3 cellular contexts compared by ENCODE assay signal in genomic region chr18:21912339-21913239, GRCh38.
TF ChIP-seq lines count a peak whose summit lies in the region.

No MANE protein-coding gene starts in this region.

TF ChIP-seq in HCT116, 20 proteins besides CTCF, POLR2A, EP300 and RAD21:
- no peak for TF ChIP-seq ELF1 (IDR thresholded peaks at IDR 0.05; ENCODE audit: borderline replicate concordance, low read depth)
- TF ChIP-seq, protein P1, sequence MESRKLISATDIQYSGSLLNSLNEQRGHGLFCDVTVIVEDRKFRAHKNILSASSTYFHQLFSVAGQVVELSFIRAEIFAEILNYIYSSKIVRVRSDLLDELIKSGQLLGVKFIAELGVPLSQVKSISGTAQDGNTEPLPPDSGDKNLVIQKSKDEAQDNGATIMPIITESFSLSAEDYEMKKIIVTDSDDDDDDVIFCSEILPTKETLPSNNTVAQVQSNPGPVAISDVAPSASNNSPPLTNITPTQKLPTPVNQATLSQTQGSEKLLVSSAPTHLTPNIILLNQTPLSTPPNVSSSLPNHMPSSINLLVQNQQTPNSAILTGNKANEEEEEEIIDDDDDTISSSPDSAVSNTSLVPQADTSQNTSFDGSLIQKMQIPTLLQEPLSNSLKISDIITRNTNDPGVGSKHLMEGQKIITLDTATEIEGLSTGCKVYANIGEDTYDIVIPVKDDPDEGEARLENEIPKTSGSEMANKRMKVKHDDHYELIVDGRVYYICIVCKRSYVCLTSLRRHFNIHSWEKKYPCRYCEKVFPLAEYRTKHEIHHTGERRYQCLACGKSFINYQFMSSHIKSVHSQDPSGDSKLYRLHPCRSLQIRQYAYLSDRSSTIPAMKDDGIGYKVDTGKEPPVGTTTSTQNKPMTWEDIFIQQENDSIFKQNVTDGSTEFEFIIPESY (IDR thresholded peaks at IDR 0.05; ENCODE audit: extremely low read depth, insufficient replicate concordance, low read length), result no peak
- TF ChIP-seq, protein P2, sequence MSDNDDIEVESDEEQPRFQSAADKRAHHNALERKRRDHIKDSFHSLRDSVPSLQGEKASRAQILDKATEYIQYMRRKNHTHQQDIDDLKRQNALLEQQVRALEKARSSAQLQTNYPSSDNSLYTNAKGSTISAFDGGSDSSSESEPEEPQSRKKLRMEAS (IDR thresholded peaks at IDR 0.05), result no peak
- no peak for TF ChIP-seq ZNF274 (IDR thresholded peaks at IDR 0.05; ENCODE audit: low read depth, low read length)
- TF ChIP-seq, protein P3, sequence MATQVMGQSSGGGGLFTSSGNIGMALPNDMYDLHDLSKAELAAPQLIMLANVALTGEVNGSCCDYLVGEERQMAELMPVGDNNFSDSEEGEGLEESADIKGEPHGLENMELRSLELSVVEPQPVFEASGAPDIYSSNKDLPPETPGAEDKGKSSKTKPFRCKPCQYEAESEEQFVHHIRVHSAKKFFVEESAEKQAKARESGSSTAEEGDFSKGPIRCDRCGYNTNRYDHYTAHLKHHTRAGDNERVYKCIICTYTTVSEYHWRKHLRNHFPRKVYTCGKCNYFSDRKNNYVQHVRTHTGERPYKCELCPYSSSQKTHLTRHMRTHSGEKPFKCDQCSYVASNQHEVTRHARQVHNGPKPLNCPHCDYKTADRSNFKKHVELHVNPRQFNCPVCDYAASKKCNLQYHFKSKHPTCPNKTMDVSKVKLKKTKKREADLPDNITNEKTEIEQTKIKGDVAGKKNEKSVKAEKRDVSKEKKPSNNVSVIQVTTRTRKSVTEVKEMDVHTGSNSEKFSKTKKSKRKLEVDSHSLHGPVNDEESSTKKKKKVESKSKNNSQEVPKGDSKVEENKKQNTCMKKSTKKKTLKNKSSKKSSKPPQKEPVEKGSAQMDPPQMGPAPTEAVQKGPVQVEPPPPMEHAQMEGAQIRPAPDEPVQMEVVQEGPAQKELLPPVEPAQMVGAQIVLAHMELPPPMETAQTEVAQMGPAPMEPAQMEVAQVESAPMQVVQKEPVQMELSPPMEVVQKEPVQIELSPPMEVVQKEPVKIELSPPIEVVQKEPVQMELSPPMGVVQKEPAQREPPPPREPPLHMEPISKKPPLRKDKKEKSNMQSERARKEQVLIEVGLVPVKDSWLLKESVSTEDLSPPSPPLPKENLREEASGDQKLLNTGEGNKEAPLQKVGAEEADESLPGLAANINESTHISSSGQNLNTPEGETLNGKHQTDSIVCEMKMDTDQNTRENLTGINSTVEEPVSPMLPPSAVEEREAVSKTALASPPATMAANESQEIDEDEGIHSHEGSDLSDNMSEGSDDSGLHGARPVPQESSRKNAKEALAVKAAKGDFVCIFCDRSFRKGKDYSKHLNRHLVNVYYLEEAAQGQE (IDR thresholded peaks at IDR 0.05; ENCODE audit: low read depth), result no peak
- TF ChIP-seq TCF7L2 (IDR thresholded peaks at IDR 0.05; ENCODE audit: borderline replicate concordance, extremely low read depth, insufficient read depth, insufficient read length), result no peak
- no peak for TF ChIP-seq ZFX (IDR thresholded peaks at IDR 0.05)
- no peak for TF ChIP-seq SIN3A (IDR thresholded peaks at IDR 0.05; ENCODE audit: low read depth)
- TF ChIP-seq YY1 (IDR thresholded peaks at IDR 0.05; ENCODE audit: extremely low read depth, insufficient replicate concordance, low read depth, low read length), result no peak
- no peak for TF ChIP-seq EZH2 (IDR thresholded peaks at IDR 0.05)
- no peak for TF ChIP-seq SRF (IDR thresholded peaks at IDR 0.05; ENCODE audit: low read depth)

TF ChIP-seq in K562, 482 proteins besides CTCF, POLR2A, EP300 and RAD21:
- TF ChIP-seq RFX1 (IDR thresholded peaks at IDR 0.05) (no peak), ZC3H11A (IDR thresholded peaks at IDR 0.05; ENCODE audit: low read depth, low read length) (no peak), EGR1 (conservative IDR thresholded peaks at IDR 0.05) (no peak), MXD1 (CRISPR knock-in tag; IDR thresholded peaks at IDR 0.05; ENCODE audit: borderline replicate concordance, poor library complexity, severe bottlenecking) (no peak), ZMIZ1 (IDR thresholded peaks at IDR 0.05; ENCODE audit: low read depth in 2 of 2, low read length in 2 of 2) (no peak), KDM4B (IDR thresholded peaks at IDR 0.05; ENCODE audit: borderline replicate concordance in 2 of 2, low read depth in 1 of 2) (no peak), ZNF146 (CRISPR knock-in tag; IDR thresholded peaks at IDR 0.05; ENCODE audit: unreplicated experiment) (no peak)

TF ChIP-seq in HepG2, 621 proteins besides CTCF, POLR2A, EP300 and RAD21:
- TF ChIP-seq ZBTB40 (IDR thresholded peaks at IDR 0.05) (0 out of 2 replicates have a peak, but pooled peaks have one; percentile 12), ZBTB40 (CRISPR knock-in tag; IDR thresholded peaks at IDR 0.05) (no peak), STAG1 (CRISPR knock-in tag; IDR thresholded peaks at IDR 0.05) (peak; percentile 58), ZNF431 (CRISPR knock-in tag; IDR thresholded peaks at IDR 0.05; ENCODE audit: borderline replicate concordance, low read depth) (no peak)
